ENCODE assay signal across 16 cellular contexts in genomic region chr5:141632650-141633049, GRCh38.
"Had no signal": no experiment of that assay in that cellular context is flagged by ENCODE, and none has a peak within 500 bp of the region (broad histone marks: within the 10 kb centered on the region; RNA-seq: fewer than 3 reads in every experiment).

No MANE protein-coding gene starts in this region.

- FAIRE-seq: astrocyte, endothelial cell of umbilical vein, islet of Langerhans had no signal

- DNase-seq: activated CD4-positive, alpha-beta memory T cell treated with anti-CD3 and anti-CD28 coated beads, Interleukin-2, amount 10 ng/mL, durations not matched to agents 7 days and 5 days; activated naive CD4-positive, alpha-beta T cell treated with anti-CD3 and anti-CD28 coated beads for 36 hours; colonic mucosa; effector CD4-positive, alpha-beta T cell; gastrocnemius medialis; heart right ventricle; left lung; mesenchymal stem cell; ovary; sigmoid colon; stimulated activated CD4-positive, alpha-beta T cell treated with anti-CD3 and anti-CD28 coated beads, Interleukin-2, amount 100 ng/mL, for 24 hours; stimulated activated naive CD4-positive, alpha-beta T cell; T1000 had no signal
